ENCODE assay signal across 19 cellular contexts in genomic region chr17:66351701-66352100, GRCh38.
"Had no signal": no experiment of that assay in that cellular context is flagged by ENCODE, and none has a peak within 500 bp of the region (broad histone marks: within the 10 kb centered on the region; RNA-seq: fewer than 3 reads in every experiment).

No MANE protein-coding gene starts in this region.

- H3K27me3 ChIP-seq: brain microvascular endothelial cell, gastrocnemius medialis, heart left ventricle, neutrophil had no signal

- ATAC-seq: activated T-cell treated with anti-CD3 and anti-CD28 coated beads, Interleukin-2, amount 50 U/mL, for 72 hours; gastrocnemius medialis; natural killer cell treated with Interleukin-12 subunit alpha and Interleukin-12 subunit beta and Interleukin-15 and Interleukin-18, amount 100 ng/mL, for 72 hours had no signal

- H3K36me3 Mint-ChIP-seq: natural killer cell treated with Interleukin-12 subunit alpha and Interleukin-12 subunit beta and Interleukin-15 and Interleukin-18, amount 100 ng/mL, for 72 hours had no signal

- DNase-seq: activated CD4-positive, alpha-beta T cell treated with anti-CD3 and anti-CD28 coated beads, Interleukin-2, amount 10 ng/mL, durations not matched to agents 7 days and 5 days; activated CD4-positive, CD25-positive, alpha-beta regulatory T cell; activated CD8-positive, alpha-beta memory T cell treated with anti-CD3 and anti-CD28 coated beads for 24 hours; activated CD8-positive, alpha-beta memory T cell treated with anti-CD3 and anti-CD28 coated beads, Interleukin-2, amount 50 U/mL, for 48 hours; activated gamma-delta T cell treated with Interleukin-2 at 50 U/mL for 16 hours; activated naive CD8-positive, alpha-beta T cell treated with anti-CD3 and anti-CD28 coated beads, Interleukin-2, amount 10 ng/mL, durations not matched to agents 7 days and 5 days; activated T-cell treated with anti-CD3 and anti-CD28 coated beads, Interleukin-2, amount 50 U/mL, for 72 hours; brain microvascular endothelial cell; central memory CD4-positive, alpha-beta T cell; effector CD4-positive, alpha-beta T cell; mesendoderm; stimulated activated naive CD4-positive, alpha-beta T cell; T-helper 1 cell; T-helper 9 cell had no signal

- H3K27ac Mint-ChIP-seq: activated naive CD8-positive, alpha-beta T cell treated with anti-CD3 and anti-CD28 coated beads, Interleukin-2, amount 10 ng/mL, durations not matched to agents 7 days and 5 days; activated T-cell treated with anti-CD3 and anti-CD28 coated beads, Interleukin-2, amount 50 U/mL, for 72 hours; natural killer cell treated with Interleukin-12 subunit alpha and Interleukin-12 subunit beta and Interleukin-15 and Interleukin-18, amount 100 ng/mL, for 72 hours had no signal

- H3K4me3 Mint-ChIP-seq: activated CD4-positive, alpha-beta T cell treated with anti-CD3 and anti-CD28 coated beads, Interleukin-2, amount 10 ng/mL, durations not matched to agents 7 days and 5 days; natural killer cell treated with Interleukin-12 subunit alpha and Interleukin-12 subunit beta and Interleukin-15 and Interleukin-18, amount 100 ng/mL, for 72 hours had no signal

- H3K9me3 ChIP-seq: gastrocnemius medialis, heart left ventricle, neutrophil had no signal

- H3K27ac ChIP-seq: brain microvascular endothelial cell, coronary artery, heart left ventricle, neutrophil had no signal

- H3K4me3 ChIP-seq: coronary artery, gastrocnemius medialis, heart left ventricle had no signal

- H3K27me3 Mint-ChIP-seq: activated CD4-positive, alpha-beta T cell treated with anti-CD3 and anti-CD28 coated beads, Interleukin-2, amount 10 ng/mL, durations not matched to agents 7 days and 5 days; activated naive CD8-positive, alpha-beta T cell treated with anti-CD3 and anti-CD28 coated beads, Interleukin-2, amount 10 ng/mL, durations not matched to agents 7 days and 5 days; natural killer cell treated with Interleukin-12 subunit alpha and Interleukin-12 subunit beta and Interleukin-15 and Interleukin-18, amount 100 ng/mL, for 72 hours had no signal

- H3K9me3 Mint-ChIP-seq: activated CD4-positive, alpha-beta T cell treated with anti-CD3 and anti-CD28 coated beads, Interleukin-2, amount 10 ng/mL, durations not matched to agents 7 days and 5 days; activated T-cell treated with anti-CD3 and anti-CD28 coated beads, Interleukin-2, amount 50 U/mL, for 72 hours; natural killer cell treated with Interleukin-12 subunit alpha and Interleukin-12 subunit beta and Interleukin-15 and Interleukin-18, amount 100 ng/mL, for 72 hours had no signal

- H3K36me3 ChIP-seq: brain microvascular endothelial cell, gastrocnemius medialis, heart left ventricle, neutrophil had no signal
